9 cellular contexts compared by ENCODE assay signal in genomic region chr16:67393790-67394270, GRCh38. TPM values are rescaled to one million over a fixed set of nuclear protein-coding genes. Genes with fewer than 3 reads are reported as not detected.
A peak's percentile ranks its signal among the peaks of the same experiment; 100 is the strongest.
DNase-seq lines count a peak whose midpoint lies in the region; TF ChIP-seq lines count a peak whose summit lies in the region.
"Had no signal": no experiment of that assay in that cellular context is flagged by ENCODE, and none has a peak within 500 bp of the region (broad histone marks: within the 10 kb centered on the region; RNA-seq: fewer than 3 reads in every experiment).

No MANE protein-coding gene starts in this region.

- peak overlapping the region; percentile 47 for H2BK12ac ChIP-seq in neuronal stem cell (ENCODE audit: low read length)

- no peaks in the 10 kb centered on the region for H3K36me3 ChIP-seq in HUES6 (ENCODE audit: control insufficient read depth, insufficient read depth, low read length)
- H3K36me3 ChIP-seq in esophagus muscularis mucosa, result peaks cover 0 to 17% (median 0%) of the 10 kb centered on the region in 4 donors
- H3K36me3 ChIP-seq in neuronal stem cell (replicated peaks in 1 of 2; ENCODE audit: control insufficient read depth in 2 of 2, insufficient read depth in 2 of 2, low read length in 2 of 2), result no peaks in the 10 kb centered on the region

- H2AFZ ChIP-seq in neuronal stem cell (ENCODE audit: low read length), result peak overlapping the region; percentile 91

- DNase-seq in AG04449 (ENCODE audit: low read depth, low spot score) (no peak), esophagus muscularis mucosa (ENCODE audit: extremely low spot score) (no peak), neuronal stem cell (ENCODE audit: low spot score) (no peak), NCI-H748 treated with DMSO at 0.1 percent for 48 hours (lab: John Stamatoyannopoulos, UW) (no peak), NOMO-1 treated with DMSO at 0.1 percent for 48 hours (lab: John Stamatoyannopoulos, UW; ENCODE audit: unreplicated experiment) (no peak), cerebellar cortex (ENCODE audit: low spot score) (no peak), NCI-H1694 treated with DMSO at 0.1 percent for 48 hours (lab: John Stamatoyannopoulos, UW) (no peak)

- no peak for TF ChIP-seq POLR2A in esophagus muscularis mucosa (IDR thresholded peaks at IDR 0.05; ENCODE audit: low read depth)

- CTCF ChIA-PET in AG04449 (lab: Yijun Ruan, JAX), result interaction anchor here (0.7 to 1.8 kb wide), 16 partner anchors 9 to 416 kb away, joined by 3 to 11 read pairs (median 4); partner anchors contain the start of gene ZDHHC1

- H3K27me3 ChIP-seq in HUES6 (ENCODE audit: control insufficient read depth, insufficient read depth, low read length) (peaks cover 69% of the 10 kb centered on the region), esophagus muscularis mucosa (no peaks in the 10 kb centered on the region), neuronal stem cell (ENCODE audit: control insufficient read depth in 3 of 3, insufficient read depth in 3 of 3, low read depth in 1 of 3, low read length in 3 of 3) (peaks cover 11 to 39% (median 21%) of the 10 kb centered on the region in 3 experiments)

- peaks cover 5% of the 10 kb centered on the region for H3K79me1 ChIP-seq in neuronal stem cell (ENCODE audit: low read depth, low read length)

- H2BK5ac ChIP-seq in neuronal stem cell (ENCODE audit: low read length), result peak overlapping the region; percentile 69

- H2BK120ac ChIP-seq in neuronal stem cell (ENCODE audit: low read depth, low read length), result peak overlapping the region; percentile 77

- POLR2A ChIA-PET in AG04449 (lab: Yijun Ruan, JAX), result no interaction called here

- intact Hi-C loops in esophagus muscularis mucosa (cut with DNase I), result no loop called here

- H3K4me3 ChIP-seq in AG04449 (ENCODE audit: low read depth, low read length), result peak overlapping the region; percentile 42
- H3K4me3 ChIP-seq in HUES6 (ENCODE audit: low read depth, low read length), result peak overlapping the region; percentile 50
- peak overlapping the region; percentile 62 to 74 (median 64) for H3K4me3 ChIP-seq in esophagus muscularis mucosa
- H3K4me3 ChIP-seq in neuronal stem cell (ENCODE audit: low read length in 2 of 2), result peak overlapping the region in 1 of 2 donors; percentile 20

- no peak overlapping the region for H3K4ac ChIP-seq in neuronal stem cell (ENCODE audit: low read length)

- peak overlapping the region; percentile 75 for H3K4me2 ChIP-seq in neuronal stem cell (ENCODE audit: insufficient read depth, low read length, poor library complexity, severe bottlenecking)

- H3K27ac ChIP-seq in HUES6 (ENCODE audit: low read depth, low read length) (no peak overlapping the region), esophagus muscularis mucosa (replicated peaks in 1 of 4) (peak overlapping the region; percentile 80 to 88 (median 81)), neuronal stem cell (replicated peaks; ENCODE audit: low read length) (no peak overlapping the region)

- peak overlapping the region; percentile 48 for H4K91ac ChIP-seq in neuronal stem cell (ENCODE audit: low read depth, low read length, poor library complexity)

- H3K4me1 ChIP-seq in HUES6 (ENCODE audit: control insufficient read depth, insufficient read depth, low read length), result peaks cover 36% of the 10 kb centered on the region
- H3K4me1 ChIP-seq in esophagus muscularis mucosa, result peaks cover 63 to 97% (median 92%) of the 10 kb centered on the region in 4 donors
- peaks cover 47 to 57% of the 10 kb centered on the region in 2 donors for H3K4me1 ChIP-seq in neuronal stem cell (ENCODE audit: control insufficient read depth in 2 of 2, insufficient read depth in 1 of 2, low read depth in 1 of 2, low read length in 2 of 2)

- H3K23ac ChIP-seq in neuronal stem cell (ENCODE audit: low read depth, low read length, poor library complexity), result peak overlapping the region; percentile 76

- H3K18ac ChIP-seq in neuronal stem cell (ENCODE audit: low read length), result peak overlapping the region; percentile 90

- WGBS in esophagus muscularis mucosa, result 17% methylated on average over 8 of the region's 24 CpGs
- no CpG with 5 or more reads among the region's 24 CpGs for WGBS in neuronal stem cell (ENCODE audit: extremely low coverage in 2 of 2, insufficient read length in 2 of 2, insufficient replicate concordance in 1 of 2), 2 donors

- TF ChIP-seq CTCF in AG04449 (IDR thresholded peaks at IDR 0.05; ENCODE audit: insufficient read depth, low read length, missing control alignments), result no peak
- TF ChIP-seq CTCF in esophagus muscularis mucosa (IDR thresholded peaks at IDR 0.05), result no peak

- H3K9ac ChIP-seq in HUES6 (ENCODE audit: low read length), result no peak overlapping the region
- H3K9ac ChIP-seq in neuronal stem cell (ENCODE audit: low read depth, low read length, poor library complexity), result peak overlapping the region; percentile 40

- peak overlapping the region; percentile 95 for H2AK5ac ChIP-seq in neuronal stem cell (ENCODE audit: low read depth, low read length)

- H3K9me3 ChIP-seq in HUES6 (ENCODE audit: control insufficient read depth, insufficient read depth, low read depth, low read length) (no peaks in the 10 kb centered on the region), esophagus muscularis mucosa (no peaks in the 10 kb centered on the region), neuronal stem cell (replicated peaks in 1 of 2; ENCODE audit: control insufficient read depth in 2 of 2, insufficient read depth in 1 of 2, low read depth in 1 of 2, low read length in 2 of 2) (peaks cover 0 to 2% of the 10 kb centered on the region in 2 donors)

- H2BK15ac ChIP-seq in neuronal stem cell (ENCODE audit: low read length), result peak overlapping the region; percentile 90

- no peak for TF ChIP-seq EP300 in esophagus muscularis mucosa (IDR thresholded peaks at IDR 0.05)

- H4K8ac ChIP-seq in neuronal stem cell (ENCODE audit: low read depth, low read length), result no peak overlapping the region

- peak overlapping the region; percentile 47 for H3K14ac ChIP-seq in neuronal stem cell (ENCODE audit: low read length)

RNA-seq across cellular contexts. Expression of gene TPPP3, which starts 0.5 kb away (rescaled TPM):
- total RNA-seq in esophagus muscularis mucosa, result 100 to 1,000 TPM in 1 of 4 donors, 10 to 100 TPM in 3; 32.0 to 116 (median 41.3) TPM
- polyA plus RNA-seq in neuronal stem cell (2013, experiment 1 of 2), result 20.8 TPM
- 19.8 TPM for polyA plus RNA-seq in neuronal stem cell (2013, experiment 2 of 2)

RNA-seq across cellular contexts. Expression of gene ZDHHC1, which starts 22.4 kb away (rescaled TPM):
- 10 to 100 TPM; 11.6 to 27.5 (median 20.8) TPM for total RNA-seq in esophagus muscularis mucosa
- 4.1 TPM for polyA plus RNA-seq in neuronal stem cell (2013, experiment 1 of 2)
- 4.7 TPM for polyA plus RNA-seq in neuronal stem cell (2013, experiment 2 of 2)

RNA-seq across cellular contexts. Expression of gene HSD11B2, which starts 37.1 kb away (rescaled TPM):
- 1 to 10 TPM in 2 of 4 donors, under 1 TPM in 1, not detected in 1; 0.42 to 2.2 (median 1.1) TPM for total RNA-seq in esophagus muscularis mucosa
- polyA plus RNA-seq in neuronal stem cell (2013, experiment 1 of 2), result 1.1 TPM
- 0.78 TPM for polyA plus RNA-seq in neuronal stem cell (2013, experiment 2 of 2)
- total RNA-seq: pulmonary artery endothelial cell had no signal

Comparison
In these comparisons a context has a peak if more than half of its experiments do, and no peak if none do; other contexts are left out.
1. H3K27ac ChIP-seq: peak in esophagus muscularis mucosa (4 of 4); none in HUES6 (single experiment) and neuronal stem cell (single experiment).